Comparison of ENCODE assay signal across 13 cellular contexts in genomic region chr17:27348196-27348595, GRCh38. TPM values are rescaled to one million over a fixed set of nuclear protein-coding genes. Genes with fewer than 3 reads are reported as not detected.
DNase-seq lines count a peak whose midpoint lies in the region; ATAC-seq and TF ChIP-seq lines count a peak whose summit lies in the region.
"Had no signal": no experiment of that assay in that cellular context is flagged by ENCODE, and none has a peak within 500 bp of the region (broad histone marks: within the 10 kb centered on the region; RNA-seq: fewer than 3 reads in every experiment).

No MANE protein-coding gene starts in this region.

- H3K27me3 ChIP-seq in left lung: no peaks in the 10 kb centered on the region
- no peaks in the 10 kb centered on the region for H3K27me3 ChIP-seq in transverse colon
- H3K27me3 ChIP-seq in BE2C: no peaks in the 10 kb centered on the region
- H3K27me3 ChIP-seq: ascending aorta had no signal

- no peaks in the 10 kb centered on the region for H3K9me3 Mint-ChIP-seq in activated naive CD4-positive, alpha-beta T cell treated with anti-CD3 and anti-CD28 coated beads, Interleukin-2, amount 10 ng/mL, durations not matched to agents 7 days and 5 days
- H3K9me3 Mint-ChIP-seq in activated B cell treated with CpG ODN at 0.5 μM for 24 hours: no peaks in the 10 kb centered on the region

- TF ChIP-seq EP300 in transverse colon (IDR thresholded peaks at IDR 0.05; ENCODE audit: low read depth): no peak

- H3K9me3 ChIP-seq in left lung (no peaks in the 10 kb centered on the region), transverse colon (no peaks in the 10 kb centered on the region), BE2C (no peaks in the 10 kb centered on the region)
- H3K9me3 ChIP-seq: ascending aorta had no signal

- TF ChIP-seq POLR2A in transverse colon (IDR thresholded peaks at IDR 0.05): no peak

- TF ChIP-seq CTCF in activated B cell treated with CpG ODN at 0.5 μM for 24 hours (IDR thresholded peaks at IDR 0.05) (no peak), left lung (IDR thresholded peaks at IDR 0.05) (no peak), transverse colon (IDR thresholded peaks at IDR 0.05) (no peak), BE2C (IDR thresholded peaks at IDR 0.05; ENCODE audit: low read depth, low read length) (no peak)

- POLR2A ChIA-PET in activated B cell treated with CpG ODN at 0.5 μM for 24 hours (lab: Charles Lee): interaction anchor here (0.7 kb wide), 1 partner anchor 126 kb away, joined by 3 read pairs; no protein-coding TSS in a partner anchor

- 25 to 57% methylated on average over 1 to 2 of the region's 2 CpGs for WGBS in transverse colon (ENCODE audit: low coverage in 1 of 2), 2 donors

- ATAC-seq in activated B cell treated with CpG ODN at 0.5 μM for 24 hours (ENCODE audit: low read depth) (no peak), left lung (no peak)

- DNase-seq in activated naive CD4-positive, alpha-beta T cell treated with anti-CD3 and anti-CD28 coated beads, Interleukin-2, amount 10 ng/mL, durations not matched to agents 7 days and 5 days: no peak
- DNase-seq in activated naive CD4-positive, alpha-beta T cell (lab: John Stamatoyannopoulos, UW): no peak
- DNase-seq in activated B cell treated with CpG ODN at 0.5 μM for 24 hours: no peak
- DNase-seq in left lung: no peak
- no peak for DNase-seq in transverse colon
- DNase-seq in NCI-H1092 (lab: John Stamatoyannopoulos, UW): no peak
- DNase-seq in middle frontal gyrus (ENCODE audit: extremely low spot score, low spot score): no peak
- no peak for DNase-seq in BE2C
- DNase-seq: activated CD4-positive, alpha-beta T cell treated with anti-CD3 and anti-CD28 coated beads, Interleukin-2, amount 50 U/mL, for 4 hours; NCI-H2227 treated with DMSO at 0.1 percent for 48 hours; stimulated activated CD4-positive, alpha-beta T cell treated with anti-CD3 and anti-CD28 coated beads, Interleukin-15, amount 100 ng/mL, for 24 hours had no signal

- H3K4me1 ChIP-seq in left lung (peaks cover 8 to 58% of the 10 kb centered on the region in 2 donors), transverse colon (peaks cover 0 to 26% (median 14%) of the 10 kb centered on the region in 4 donors), BE2C (no peaks in the 10 kb centered on the region)

- H3K27ac Mint-ChIP-seq in activated naive CD4-positive, alpha-beta T cell treated with anti-CD3 and anti-CD28 coated beads, Interleukin-2, amount 10 ng/mL, durations not matched to agents 7 days and 5 days: no peak overlapping the region
- H3K27ac Mint-ChIP-seq in activated B cell treated with CpG ODN at 0.5 μM for 24 hours: peak overlapping the region; percentile 46
- H3K27ac Mint-ChIP-seq: stimulated activated memory B cell treated with anti-CD40 and anti-IgM and Interleukin-4, amounts not matched to agents 10 μg/mL and 1 μg/mL and 100 μg/mL, for 72 hours had no signal

- H3K36me3 Mint-ChIP-seq in activated naive CD4-positive, alpha-beta T cell treated with anti-CD3 and anti-CD28 coated beads, Interleukin-2, amount 10 ng/mL, durations not matched to agents 7 days and 5 days: no peaks in the 10 kb centered on the region
- H3K36me3 Mint-ChIP-seq in activated B cell treated with CpG ODN at 0.5 μM for 24 hours (ENCODE audit: low read depth): no peaks in the 10 kb centered on the region
- H3K36me3 Mint-ChIP-seq: stimulated activated memory B cell treated with anti-CD40 and anti-IgM and Interleukin-4, amounts not matched to agents 10 μg/mL and 1 μg/mL and 100 μg/mL, for 72 hours had no signal

- H3K4me3 ChIP-seq in left lung: peak overlapping the region in 1 of 2 donors; percentile 41
- H3K4me3 ChIP-seq in transverse colon: no peak overlapping the region
- H3K4me3 ChIP-seq in BE2C (ENCODE audit: low read depth, low read length): no peak overlapping the region

- CTCF ChIA-PET in activated naive CD4-positive, alpha-beta T cell treated with anti-CD3 and anti-CD28 coated beads, Interleukin-2, amount 10 ng/mL, durations not matched to agents 7 days and 5 days (lab: Charles Lee): interaction anchor here (1.2 to 1.4 kb wide), 2 partner anchors 15 to 112 kb away, joined by 7 to 8 read pairs; no protein-coding TSS in a partner anchor
- CTCF ChIA-PET in activated B cell treated with CpG ODN at 0.5 μM for 24 hours (lab: Charles Lee): interaction anchor here (1.7 to 2.7 kb wide), 3 partner anchors 15 to 251 kb away, joined by 8 to 21 read pairs (median 8); no protein-coding TSS in a partner anchor

- peak overlapping the region; percentile 56 for H3K4me3 Mint-ChIP-seq in activated naive CD4-positive, alpha-beta T cell treated with anti-CD3 and anti-CD28 coated beads, Interleukin-2, amount 10 ng/mL, durations not matched to agents 7 days and 5 days
- H3K4me3 Mint-ChIP-seq in activated B cell treated with CpG ODN at 0.5 μM for 24 hours: peak overlapping the region; percentile 66

- in situ Hi-C loops in transverse colon (cut with MboI; ENCODE audit: low pct_ligation_motif_present in 1 of 4, low pct_unique_long_range_greater_than_20kb in 1 of 4, low sequenced_read_pairs in 3 of 4): loop anchor here in 1 of 4 donors (25.0 kb wide), 1 partner anchor 689 kb away; the partner anchor contains the start of gene NLK

- H3K27ac ChIP-seq in left lung (peak overlapping the region; percentile 70 to 84), transverse colon (peak overlapping the region in 3 of 4 donors; percentile 78 to 83 (median 82))

- peaks cover 25% of the 10 kb centered on the region for H3K4me1 Mint-ChIP-seq in activated naive CD4-positive, alpha-beta T cell treated with anti-CD3 and anti-CD28 coated beads, Interleukin-2, amount 10 ng/mL, durations not matched to agents 7 days and 5 days
- H3K4me1 Mint-ChIP-seq in activated B cell treated with CpG ODN at 0.5 μM for 24 hours: peaks cover 18% of the 10 kb centered on the region

- intact Hi-C loops in activated B cell treated with CpG ODN at 0.5 μM for 24 hours (cut with micrococcal nuclease): loop anchor here (5.0 kb wide), 1 partner anchor 544 kb away; the partner anchor contains the start of gene LYRM9
- intact Hi-C loops in left lung (cut with DNase I): no loop called here
- intact Hi-C loops in transverse colon (cut with DNase I; ENCODE audit: low total_unique reads): no loop called here

- H3K27me3 Mint-ChIP-seq in activated naive CD4-positive, alpha-beta T cell treated with anti-CD3 and anti-CD28 coated beads, Interleukin-2, amount 10 ng/mL, durations not matched to agents 7 days and 5 days: peaks cover 10% of the 10 kb centered on the region
- H3K27me3 Mint-ChIP-seq in activated B cell treated with CpG ODN at 0.5 μM for 24 hours: no peaks in the 10 kb centered on the region
- H3K27me3 Mint-ChIP-seq: stimulated activated memory B cell treated with anti-CD40 and anti-IgM and Interleukin-4, amounts not matched to agents 10 μg/mL and 1 μg/mL and 100 μg/mL, for 72 hours had no signal

- H3K36me3 ChIP-seq in left lung: no peaks in the 10 kb centered on the region
- no peaks in the 10 kb centered on the region for H3K36me3 ChIP-seq in transverse colon
- no peaks in the 10 kb centered on the region for H3K36me3 ChIP-seq in BE2C
- H3K36me3 ChIP-seq: ascending aorta had no signal

RNA-seq across cellular contexts. Expression of gene WSB1, which starts 54.3 kb away (rescaled TPM):
- total RNA-seq in activated B cell treated with CpG ODN at 0.5 μM for 24 hours (115 and 125 TPM in 2 replicates), left lung (100 to 1,000 TPM; 264 to 294 TPM), transverse colon (100 to 1,000 TPM in 3 of 4 donors, 10 to 100 TPM in 1; 90.4 to 335 (median 261) TPM)
- polyA plus RNA-seq in BE2C (2012; ENCODE audit: insufficient read depth, insufficient read length, low read depth): 12.0 TPM
